8 cellular contexts compared by ENCODE assay signal in genomic region chr12:12266389-12266872, GRCh38. TPM values are rescaled to one million over a fixed set of nuclear protein-coding genes. Genes with fewer than 3 reads are reported as not detected.
DNase-seq lines count a peak whose midpoint lies in the region; ATAC-seq and TF ChIP-seq lines count a peak whose summit lies in the region.

No MANE protein-coding gene starts in this region.

- peak overlapping the region in 8 of 10 donors; percentile 55 to 95 (median 76) for H3K27ac Mint-ChIP-seq in naive thymus-derived CD8-positive, alpha-beta T cell

- TF ChIP-seq CTCF in Panc1 (IDR thresholded peaks at IDR 0.05) (no peak), epithelial cell of esophagus (IDR thresholded peaks at IDR 0.05; ENCODE audit: insufficient read depth, low read depth, low read length, missing control alignments) (no peak)

- intact Hi-C loops in Panc1 (cut with micrococcal nuclease; ENCODE audit: unreplicated experiment): no loop called here

- peaks cover 0 to 31% (median 6%) of the 10 kb centered on the region in 5 donors for H3K27me3 Mint-ChIP-seq in naive thymus-derived CD8-positive, alpha-beta T cell

- peaks cover 15 to 41% (median 31%) of the 10 kb centered on the region in 4 donors for H3K4me1 Mint-ChIP-seq in naive thymus-derived CD8-positive, alpha-beta T cell

- peak; percentile 62 for ATAC-seq in Panc1
- no peak for ATAC-seq in naive thymus-derived CD8-positive, alpha-beta T cell
- no peak for ATAC-seq in GM19467 (IDR thresholded peaks at IDR 0.05; ENCODE audit: unreplicated experiment)

- POLR2A ChIA-PET in Panc1 (lab: Charles Lee): interaction anchor here (0.6 kb wide), 2 partner anchors 38 to 139 kb away, joined by 3 to 4 read pairs; no protein-coding TSS in a partner anchor
- POLR2A ChIA-PET in naive thymus-derived CD8-positive, alpha-beta T cell (lab: Charles Lee): interaction anchor here (0.6 to 1.5 kb wide), 7 partner anchors 11 to 721 kb away, joined by 3 to 6 read pairs (median 4); partner anchors contain the start of gene BORCS5

- CTCF ChIA-PET in Panc1 (lab: Charles Lee): interaction anchor here (0.7 kb wide), 1 partner anchor 63 kb away, joined by 3 read pairs; no protein-coding TSS in a partner anchor

- no TSS peak for BruUV-seq in Panc1 (replicated peaks; lab: Mats Ljungman, UMichigan)

- peak overlapping the region; percentile 85 to 95 (median 91) for H3K4me3 Mint-ChIP-seq in naive thymus-derived CD8-positive, alpha-beta T cell

- peaks cover 0 to 4% (median 0%) of the 10 kb centered on the region in 3 donors for H3K36me3 Mint-ChIP-seq in naive thymus-derived CD8-positive, alpha-beta T cell

- no peaks in the 10 kb centered on the region for H3K9me3 Mint-ChIP-seq in naive thymus-derived CD8-positive, alpha-beta T cell

- H3K36me3 ChIP-seq in Panc1 (ENCODE audit: control insufficient read depth, insufficient read depth, low read length): no peaks in the 10 kb centered on the region

- H3K27me3 ChIP-seq in Panc1 (ENCODE audit: control insufficient read depth, insufficient read depth, low read length): no peaks in the 10 kb centered on the region

- DNase-seq in NCI-H146 (lab: John Stamatoyannopoulos, UW) (peak; percentile 81), NCI-H146 treated with DMSO at 0.1 percent for 48 hours (lab: John Stamatoyannopoulos, UW; ENCODE audit: unreplicated experiment) (no peak), Panc1 (ENCODE audit: low read depth, low spot score) (no peak), epithelial cell of esophagus (ENCODE audit: low read depth) (no peak), SKM-1 (lab: John Stamatoyannopoulos, UW; ENCODE audit: unreplicated experiment) (no peak)
- DNase-seq in naive thymus-derived CD8-positive, alpha-beta T cell: peak in 1 of 10 donors; percentile 62
- no peak for DNase-seq in NK-92 treated with Interleukin-12 subunit alpha and Interleukin-12 subunit beta, amount 100 ng/mL, for 24 hours (lab: John Stamatoyannopoulos, UW)

- H3K4me3 ChIP-seq in Panc1 (ENCODE audit: low read depth in 2 of 2, low read length in 2 of 2): peak overlapping the region; percentile 74 to 82
- H3K4me3 ChIP-seq in epithelial cell of esophagus (ENCODE audit: low read length): peak overlapping the region; percentile 80

- no peaks in the 10 kb centered on the region for H3K9me3 ChIP-seq in Panc1 (ENCODE audit: control insufficient read depth, insufficient read depth, low read depth, low read length)

- H3K4me1 ChIP-seq in Panc1 (ENCODE audit: control insufficient read depth, insufficient read depth, low read length): peaks cover 6% of the 10 kb centered on the region; the same call in 1 of the 2 replicates

- peak overlapping the region; percentile 92 for H3K27ac ChIP-seq in Panc1 (ENCODE audit: low read length)

- in situ Hi-C loops in Panc1 (cut with HindIII; ENCODE audit: low pct_unique_long_range_greater_than_20kb, low sequenced_read_pairs): no loop called here

RNA-seq across cellular contexts. Expression of gene LRP6, which starts 0.4 kb away (rescaled TPM):
- total RNA-seq in Panc1 (2021; ENCODE audit: unreplicated experiment): 22.0 TPM
- 21.8 TPM for polyA plus RNA-seq in Panc1 (2012; ENCODE audit: insufficient read length)
- 1 to 10 TPM; 7.6 to 7.8 TPM for total RNA-seq in naive thymus-derived CD8-positive, alpha-beta T cell
- 1 to 10 TPM; 1.4 to 2.2 (median 1.9) TPM for polyA plus RNA-seq in naive thymus-derived CD8-positive, alpha-beta T cell
